Comparison of ENCODE assay signal across 8 cellular contexts in genomic region chr3:175941352-175941751, GRCh38.
A peak's percentile ranks its signal among the peaks of the same experiment; 100 is the strongest.
DNase-seq lines count a peak whose midpoint lies in the region; ATAC-seq and TF ChIP-seq lines count a peak whose summit lies in the region.

No MANE protein-coding gene starts in this region.

- ATAC-seq in GM18907 (IDR thresholded peaks at IDR 0.05; ENCODE audit: unreplicated experiment) = peak; percentile 84
- ATAC-seq in effector memory CD8-positive, alpha-beta T cell (replicated peaks) = no peak
- ATAC-seq in GM21381 (IDR thresholded peaks at IDR 0.05; ENCODE audit: unreplicated experiment) = no peak

- DNase-seq in ACHN (peak; percentile 16), NAMALWA (ENCODE audit: low spot score) (peak; percentile 69), fibroblast of the aortic adventitia (ENCODE audit: low read depth) (peak; percentile 6), ecto neural progenitor cell (ENCODE audit: low spot score) (no peak)
- no peak for DNase-seq in activated T-cell treated with anti-CD3 and anti-CD28 coated beads, Interleukin-2, amount 50 U/mL, for 48 hours
- no peak for DNase-seq in effector memory CD8-positive, alpha-beta T cell

- H3K4me1 Mint-ChIP-seq in effector memory CD8-positive, alpha-beta T cell (ENCODE audit: low read depth in 2 of 2) = no peaks in the 10 kb centered on the region

- in situ Hi-C loops in ACHN (cut with HindIII; ENCODE audit: low pct_ligation_motif_present, low pct_unique_long_range_greater_than_20kb, low sequenced_read_pairs) = no loop called here

- no peaks in the 10 kb centered on the region for H3K27me3 Mint-ChIP-seq in effector memory CD8-positive, alpha-beta T cell

- H3K4me3 ChIP-seq in fibroblast of the aortic adventitia (ENCODE audit: low read depth, low read length) = no peak overlapping the region

- H3K27ac Mint-ChIP-seq in effector memory CD8-positive, alpha-beta T cell = no peak overlapping the region

- H3K4me3 Mint-ChIP-seq in effector memory CD8-positive, alpha-beta T cell = no peak overlapping the region

- peak; percentile 40 for TF ChIP-seq CTCF in fibroblast of the aortic adventitia (IDR thresholded peaks at IDR 0.05; ENCODE audit: insufficient read depth, low read length)

- peaks cover 15 to 29% of the 10 kb centered on the region in 2 donors for H3K9me3 Mint-ChIP-seq in effector memory CD8-positive, alpha-beta T cell

- no peaks in the 10 kb centered on the region for H3K36me3 Mint-ChIP-seq in effector memory CD8-positive, alpha-beta T cell (ENCODE audit: insufficient read depth)

Comparison
In these comparisons a context has a peak if more than half of its experiments do, and no peak if none do; other contexts are left out.
1. DNase-seq: peak in ACHN (single experiment), NAMALWA (single experiment) and fibroblast of the aortic adventitia (single experiment); none in activated T-cell treated with anti-CD3 and anti-CD28 coated beads, Interleukin-2, amount 50 U/mL, for 48 hours (0 of 2), effector memory CD8-positive, alpha-beta T cell (0 of 3) and ecto neural progenitor cell (single experiment).